In the genomic region with DNA sequence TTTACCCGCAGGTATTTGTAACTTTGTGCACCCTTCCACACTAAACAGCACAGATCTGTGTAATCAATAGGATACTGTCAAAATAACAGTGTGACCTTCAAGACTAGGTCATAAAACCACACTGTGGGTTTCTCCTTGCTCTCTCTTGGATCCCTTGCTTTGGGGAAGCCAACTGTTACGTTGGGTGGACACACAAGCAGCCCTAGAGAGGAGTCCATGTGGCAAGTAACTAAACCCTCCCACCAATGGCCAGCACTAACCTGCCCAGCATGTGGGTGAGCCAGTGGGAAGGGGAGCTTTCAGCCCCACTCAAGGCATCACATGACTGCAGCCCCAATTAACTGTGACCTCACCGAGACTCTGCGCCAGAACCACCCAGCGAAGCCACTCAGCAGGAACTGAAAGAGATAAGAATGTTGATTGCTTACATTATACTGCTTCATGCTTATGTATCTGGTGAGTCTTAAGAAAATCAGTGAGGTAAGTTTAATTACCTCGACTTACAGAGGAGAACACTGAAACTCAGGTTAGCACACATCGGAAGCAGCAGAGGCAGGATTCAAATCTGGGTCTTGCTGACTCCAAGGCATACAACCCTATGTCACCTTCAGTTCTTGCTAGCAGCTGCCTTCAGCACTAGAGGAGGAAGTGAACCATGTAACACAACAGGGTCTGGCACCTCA, we compare ENCODE assay signal across 10 cellular contexts. TPM values are rescaled to one million over a fixed set of nuclear protein-coding genes. Genes with fewer than 3 reads are reported as not detected.
DNase-seq lines count a peak whose midpoint lies in the region; ATAC-seq and TF ChIP-seq lines count a peak whose summit lies in the region.
"Had no signal": no experiment of that assay in that cellular context is flagged by ENCODE, and none has a peak within 500 bp of the region (broad histone marks: within the 10 kb centered on the region; RNA-seq: fewer than 3 reads in every experiment).

No MANE protein-coding gene starts in this region.

- intact Hi-C loops in breast epithelium (cut with DNase I; ENCODE audit: low total_unique reads) = no loop called here

- no peaks in the 10 kb centered on the region for H3K36me3 ChIP-seq in HEK293 (ENCODE audit: control insufficient read depth in 2 of 2, insufficient read depth in 1 of 2, low read length in 2 of 2)
- no peaks in the 10 kb centered on the region for H3K36me3 ChIP-seq in breast epithelium
- H3K36me3 ChIP-seq: thyroid gland had no signal

- no peaks in the 10 kb centered on the region for H3K36me3 Mint-ChIP-seq in activated naive CD4-positive, alpha-beta T cell treated with anti-CD3 and anti-CD28 coated beads, Interleukin-2, amount 10 ng/mL, durations not matched to agents 7 days and 5 days
- no peaks in the 10 kb centered on the region for H3K36me3 Mint-ChIP-seq in stimulated activated naive B cell treated with anti-CD40 and anti-IgM and Interleukin-4, amounts not matched to agents 10 μg/mL and 1 μg/mL and 100 μg/mL, for 72 hours

- DNase-seq in NCI-H1092 treated with DMSO at 0.1 percent for 48 hours (lab: John Stamatoyannopoulos, UW) (peak; percentile 29), NCI-H1092 (lab: John Stamatoyannopoulos, UW) (no peak), NAMALWA (ENCODE audit: low spot score) (peak; percentile 46), RKO (ENCODE audit: low spot score) (no peak), breast epithelium (ENCODE audit: low spot score in 2 of 2) (no peak)
- peak; percentile 66 for DNase-seq in activated naive CD4-positive, alpha-beta T cell treated with anti-CD3 and anti-CD28 coated beads, Interleukin-2, amount 10 ng/mL, durations not matched to agents 7 days and 5 days
- peak; percentile 75 for DNase-seq in stimulated activated naive B cell treated with anti-CD40 and anti-IgM and Interleukin-4, amounts not matched to agents 10 μg/mL and 1 μg/mL and 100 μg/mL, for 72 hours

- no peaks in the 10 kb centered on the region for H3K9me3 ChIP-seq in HEK293 (ENCODE audit: control insufficient read depth, insufficient read depth, low read depth, low read length)
- no peaks in the 10 kb centered on the region for H3K9me3 ChIP-seq in breast epithelium
- H3K9me3 ChIP-seq: thyroid gland had no signal

- TF ChIP-seq CTCF in HEK293 (tag by site-specific recombination; IDR thresholded peaks at IDR 0.05) = no peak
- TF ChIP-seq CTCF in breast epithelium (IDR thresholded peaks at IDR 0.05) = no peak

- H3K9me3 Mint-ChIP-seq in activated naive CD4-positive, alpha-beta T cell treated with anti-CD3 and anti-CD28 coated beads, Interleukin-2, amount 10 ng/mL, durations not matched to agents 7 days and 5 days = no peaks in the 10 kb centered on the region
- H3K9me3 Mint-ChIP-seq in stimulated activated naive B cell treated with anti-CD40 and anti-IgM and Interleukin-4, amounts not matched to agents 10 μg/mL and 1 μg/mL and 100 μg/mL, for 72 hours = no peaks in the 10 kb centered on the region

- POLR2A ChIA-PET in HEK293 (lab: Yijun Ruan, JAX) = interaction anchor here (0.8 to 1.3 kb wide), 2 partner anchors 14 to 221 kb away, joined by 3 read pairs; a partner anchor contains a TSS

- peak; percentile 88 to 92 for ATAC-seq in stimulated activated naive B cell treated with anti-CD40 and anti-IgM and Interleukin-4, amounts not matched to agents 10 μg/mL and 1 μg/mL and 100 μg/mL, for 72 hours (replicated peaks)

- peak overlapping the region; percentile 84 for H3K27ac Mint-ChIP-seq in activated naive CD4-positive, alpha-beta T cell treated with anti-CD3 and anti-CD28 coated beads, Interleukin-2, amount 10 ng/mL, durations not matched to agents 7 days and 5 days
- peak overlapping the region; percentile 77 for H3K27ac Mint-ChIP-seq in stimulated activated naive B cell treated with anti-CD40 and anti-IgM and Interleukin-4, amounts not matched to agents 10 μg/mL and 1 μg/mL and 100 μg/mL, for 72 hours

- CTCF ChIA-PET in HEK293 (lab: Yijun Ruan, JAX) = interaction anchor here (0.6 kb wide), 2 partner anchors 194 to 392 kb away, joined by 3 to 4 read pairs; no protein-coding TSS in a partner anchor
- CTCF ChIA-PET in activated naive CD4-positive, alpha-beta T cell treated with anti-CD3 and anti-CD28 coated beads, Interleukin-2, amount 10 ng/mL, durations not matched to agents 7 days and 5 days (lab: Charles Lee) = interaction anchor here (1.5 kb wide), 1 partner anchor 9 kb away, joined by 3 read pairs; no protein-coding TSS in a partner anchor

- H3K27me3 ChIP-seq in breast epithelium = no peaks in the 10 kb centered on the region
- H3K27me3 ChIP-seq: thyroid gland had no signal

- TF ChIP-seq POLR2A in breast epithelium (IDR thresholded peaks at IDR 0.05) = no peak

- H3K27ac ChIP-seq in HEK293 (ENCODE audit: extremely low read depth, low read depth, low read length) (no peak overlapping the region), breast epithelium (no peak overlapping the region)
- H3K27ac ChIP-seq: 22Rv1, thyroid gland had no signal

- H3K4me1 ChIP-seq in HEK293 (ENCODE audit: control insufficient read depth, insufficient read depth, low read length) = no peaks in the 10 kb centered on the region
- no peaks in the 10 kb centered on the region for H3K4me1 ChIP-seq in breast epithelium

- H3K4me3 ChIP-seq in HEK293 (ENCODE audit: low read depth, low read length) (no peak overlapping the region), breast epithelium (no peak overlapping the region)
- H3K4me3 ChIP-seq: thyroid gland had no signal

- peaks cover 42% of the 10 kb centered on the region for H3K4me1 Mint-ChIP-seq in activated naive CD4-positive, alpha-beta T cell treated with anti-CD3 and anti-CD28 coated beads, Interleukin-2, amount 10 ng/mL, durations not matched to agents 7 days and 5 days
- peaks cover 24 to 29% of the 10 kb centered on the region in 2 donors for H3K4me1 Mint-ChIP-seq in stimulated activated naive B cell treated with anti-CD40 and anti-IgM and Interleukin-4, amounts not matched to agents 10 μg/mL and 1 μg/mL and 100 μg/mL, for 72 hours

- no peaks in the 10 kb centered on the region for H3K27me3 Mint-ChIP-seq in activated naive CD4-positive, alpha-beta T cell treated with anti-CD3 and anti-CD28 coated beads, Interleukin-2, amount 10 ng/mL, durations not matched to agents 7 days and 5 days
- H3K27me3 Mint-ChIP-seq in stimulated activated naive B cell treated with anti-CD40 and anti-IgM and Interleukin-4, amounts not matched to agents 10 μg/mL and 1 μg/mL and 100 μg/mL, for 72 hours = no peaks in the 10 kb centered on the region

- peak overlapping the region; percentile 35 for H3K4me3 Mint-ChIP-seq in activated naive CD4-positive, alpha-beta T cell treated with anti-CD3 and anti-CD28 coated beads, Interleukin-2, amount 10 ng/mL, durations not matched to agents 7 days and 5 days
- H3K4me3 Mint-ChIP-seq in stimulated activated naive B cell treated with anti-CD40 and anti-IgM and Interleukin-4, amounts not matched to agents 10 μg/mL and 1 μg/mL and 100 μg/mL, for 72 hours = peak overlapping the region; percentile 58 to 62

TF ChIP-seq in HEK293, 187 proteins besides CTCF, POLR2A, EP300 and RAD21 (continues in another document):
- TF ChIP-seq, protein P1, sequence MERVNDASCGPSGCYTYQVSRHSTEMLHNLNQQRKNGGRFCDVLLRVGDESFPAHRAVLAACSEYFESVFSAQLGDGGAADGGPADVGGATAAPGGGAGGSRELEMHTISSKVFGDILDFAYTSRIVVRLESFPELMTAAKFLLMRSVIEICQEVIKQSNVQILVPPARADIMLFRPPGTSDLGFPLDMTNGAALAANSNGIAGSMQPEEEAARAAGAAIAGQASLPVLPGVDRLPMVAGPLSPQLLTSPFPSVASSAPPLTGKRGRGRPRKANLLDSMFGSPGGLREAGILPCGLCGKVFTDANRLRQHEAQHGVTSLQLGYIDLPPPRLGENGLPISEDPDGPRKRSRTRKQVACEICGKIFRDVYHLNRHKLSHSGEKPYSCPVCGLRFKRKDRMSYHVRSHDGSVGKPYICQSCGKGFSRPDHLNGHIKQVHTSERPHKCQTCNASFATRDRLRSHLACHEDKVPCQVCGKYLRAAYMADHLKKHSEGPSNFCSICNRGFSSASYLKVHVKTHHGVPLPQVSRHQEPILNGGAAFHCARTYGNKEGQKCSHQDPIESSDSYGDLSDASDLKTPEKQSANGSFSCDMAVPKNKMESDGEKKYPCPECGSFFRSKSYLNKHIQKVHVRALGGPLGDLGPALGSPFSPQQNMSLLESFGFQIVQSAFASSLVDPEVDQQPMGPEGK (tag by site-specific recombination; IDR thresholded peaks at IDR 0.05) = peak; percentile 74
- TF ChIP-seq GLI2 (tag by site-specific recombination; IDR thresholded peaks at IDR 0.05; ENCODE audit: borderline replicate concordance, low read depth) (no peak), YY2 (tag by site-specific recombination; IDR thresholded peaks at IDR 0.05) (no peak), INSM2 (tag by site-specific recombination; IDR thresholded peaks at IDR 0.05) (peak; percentile 69; the same call in 1 of the 2 replicates), ZBTB20 (tag by site-specific recombination; IDR thresholded peaks at IDR 0.05) (peak; percentile 20; the same call in 1 of the 2 replicates)

RNA-seq across cellular contexts. Expression of gene ZC3HAV1, which starts 9.4 kb away (rescaled TPM):
- 10 to 100 TPM; 22.1 to 41.3 (median 37.7) TPM for total RNA-seq in breast epithelium

Comparison
In these comparisons a context has a peak if more than half of its experiments do, and no peak if none do; other contexts are left out.
1. DNase-seq: peak in NCI-H1092 treated with DMSO at 0.1 percent for 48 hours (single experiment), NAMALWA (single experiment), activated naive CD4-positive, alpha-beta T cell treated with anti-CD3 and anti-CD28 coated beads, Interleukin-2, amount 10 ng/mL, durations not matched to agents 7 days and 5 days (single experiment) and stimulated activated naive B cell treated with anti-CD40 and anti-IgM and Interleukin-4, amounts not matched to agents 10 μg/mL and 1 μg/mL and 100 μg/mL, for 72 hours (single experiment); none in NCI-H1092 (single experiment), RKO (single experiment) and breast epithelium (0 of 2).